Comparison of ENCODE assay signal across 1 cellular context in the genomic region with DNA sequence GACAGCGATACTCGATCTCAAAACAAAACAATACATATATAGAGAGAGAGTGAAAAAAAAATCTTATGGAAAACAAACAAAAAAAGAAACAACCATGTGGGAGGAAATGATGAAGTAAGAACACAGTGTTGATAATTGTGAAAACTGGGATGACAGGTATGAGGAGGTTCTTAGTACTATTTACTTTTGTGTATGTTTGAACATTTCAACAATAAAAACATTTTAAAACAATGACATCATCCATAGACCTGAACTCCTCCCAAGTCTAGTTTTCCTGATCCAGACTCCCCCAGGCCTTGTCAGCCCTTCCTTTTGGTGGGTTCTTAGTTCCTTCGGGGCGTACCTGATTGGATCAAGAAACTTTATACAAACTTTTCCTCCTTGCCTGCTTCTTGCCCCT.
TF ChIP-seq lines count a peak whose summit lies in the region.

No MANE protein-coding gene starts in this region.

TF ChIP-seq in K562, 482 proteins besides CTCF, POLR2A, EP300 and RAD21:
- TF ChIP-seq, protein P1, sequence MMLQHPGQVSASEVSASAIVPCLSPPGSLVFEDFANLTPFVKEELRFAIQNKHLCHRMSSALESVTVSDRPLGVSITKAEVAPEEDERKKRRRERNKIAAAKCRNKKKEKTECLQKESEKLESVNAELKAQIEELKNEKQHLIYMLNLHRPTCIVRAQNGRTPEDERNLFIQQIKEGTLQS (IDR thresholded peaks at IDR 0.05) = peak; percentile 40
- TF ChIP-seq, protein P1 (CRISPR knock-in tag; conservative IDR thresholded peaks at IDR 0.05) = no peak
- TF ChIP-seq BHLHE40 (IDR thresholded peaks at IDR 0.05; ENCODE audit: low read length) (no peak), ATF7 (IDR thresholded peaks at IDR 0.05) (peak; percentile 21; the same call in 1 of the 2 replicates)
